Comparison of ENCODE assay signal across 1 cellular context in the genomic region with DNA sequence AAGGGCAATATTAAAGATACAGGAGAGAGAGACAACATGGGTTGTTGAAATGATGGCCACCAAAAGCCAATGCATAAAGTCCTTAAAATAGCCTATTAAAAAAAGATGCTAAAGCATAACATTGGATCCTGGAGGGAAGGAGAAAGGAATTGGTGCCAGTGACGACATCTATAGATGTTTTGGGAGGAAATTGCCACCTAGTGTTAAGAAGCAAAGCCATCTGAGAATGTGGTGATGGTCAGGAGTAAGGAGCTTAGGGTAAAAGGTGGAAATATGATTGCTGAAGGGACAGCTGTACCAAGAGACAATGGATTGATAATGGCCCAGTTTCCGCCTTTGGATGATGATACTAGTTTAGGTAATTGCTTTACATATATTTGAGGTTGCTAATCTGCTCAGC.
TF ChIP-seq lines count a peak whose summit lies in the region.

No MANE protein-coding gene starts in this region.

TF ChIP-seq in Ishikawa, 13 proteins besides CTCF, POLR2A, EP300 and RAD21:
- TF ChIP-seq, protein P1, sequence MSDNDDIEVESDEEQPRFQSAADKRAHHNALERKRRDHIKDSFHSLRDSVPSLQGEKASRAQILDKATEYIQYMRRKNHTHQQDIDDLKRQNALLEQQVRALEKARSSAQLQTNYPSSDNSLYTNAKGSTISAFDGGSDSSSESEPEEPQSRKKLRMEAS (IDR thresholded peaks at IDR 0.05), result no peak
- TF ChIP-seq CREB1 (IDR thresholded peaks at IDR 0.05; ENCODE audit: low read depth), result no peak
- TF ChIP-seq, protein P2, sequence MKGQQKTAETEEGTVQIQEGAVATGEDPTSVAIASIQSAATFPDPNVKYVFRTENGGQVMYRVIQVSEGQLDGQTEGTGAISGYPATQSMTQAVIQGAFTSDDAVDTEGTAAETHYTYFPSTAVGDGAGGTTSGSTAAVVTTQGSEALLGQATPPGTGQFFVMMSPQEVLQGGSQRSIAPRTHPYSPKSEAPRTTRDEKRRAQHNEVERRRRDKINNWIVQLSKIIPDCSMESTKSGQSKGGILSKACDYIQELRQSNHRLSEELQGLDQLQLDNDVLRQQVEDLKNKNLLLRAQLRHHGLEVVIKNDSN (IDR thresholded peaks at IDR 0.05), result no peak
- TF ChIP-seq NFIC (IDR thresholded peaks at IDR 0.05), result no peak
- no peak for TF ChIP-seq CEBPB (IDR thresholded peaks at IDR 0.05)
- TF ChIP-seq TCF12 (IDR thresholded peaks at IDR 0.05; ENCODE audit: low read depth), result no peak
- TF ChIP-seq ZBTB7A (IDR thresholded peaks at IDR 0.05; ENCODE audit: low read depth), result no peak
- TF ChIP-seq, protein P3, sequence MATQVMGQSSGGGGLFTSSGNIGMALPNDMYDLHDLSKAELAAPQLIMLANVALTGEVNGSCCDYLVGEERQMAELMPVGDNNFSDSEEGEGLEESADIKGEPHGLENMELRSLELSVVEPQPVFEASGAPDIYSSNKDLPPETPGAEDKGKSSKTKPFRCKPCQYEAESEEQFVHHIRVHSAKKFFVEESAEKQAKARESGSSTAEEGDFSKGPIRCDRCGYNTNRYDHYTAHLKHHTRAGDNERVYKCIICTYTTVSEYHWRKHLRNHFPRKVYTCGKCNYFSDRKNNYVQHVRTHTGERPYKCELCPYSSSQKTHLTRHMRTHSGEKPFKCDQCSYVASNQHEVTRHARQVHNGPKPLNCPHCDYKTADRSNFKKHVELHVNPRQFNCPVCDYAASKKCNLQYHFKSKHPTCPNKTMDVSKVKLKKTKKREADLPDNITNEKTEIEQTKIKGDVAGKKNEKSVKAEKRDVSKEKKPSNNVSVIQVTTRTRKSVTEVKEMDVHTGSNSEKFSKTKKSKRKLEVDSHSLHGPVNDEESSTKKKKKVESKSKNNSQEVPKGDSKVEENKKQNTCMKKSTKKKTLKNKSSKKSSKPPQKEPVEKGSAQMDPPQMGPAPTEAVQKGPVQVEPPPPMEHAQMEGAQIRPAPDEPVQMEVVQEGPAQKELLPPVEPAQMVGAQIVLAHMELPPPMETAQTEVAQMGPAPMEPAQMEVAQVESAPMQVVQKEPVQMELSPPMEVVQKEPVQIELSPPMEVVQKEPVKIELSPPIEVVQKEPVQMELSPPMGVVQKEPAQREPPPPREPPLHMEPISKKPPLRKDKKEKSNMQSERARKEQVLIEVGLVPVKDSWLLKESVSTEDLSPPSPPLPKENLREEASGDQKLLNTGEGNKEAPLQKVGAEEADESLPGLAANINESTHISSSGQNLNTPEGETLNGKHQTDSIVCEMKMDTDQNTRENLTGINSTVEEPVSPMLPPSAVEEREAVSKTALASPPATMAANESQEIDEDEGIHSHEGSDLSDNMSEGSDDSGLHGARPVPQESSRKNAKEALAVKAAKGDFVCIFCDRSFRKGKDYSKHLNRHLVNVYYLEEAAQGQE (IDR thresholded peaks at IDR 0.05; ENCODE audit: low read depth), result no peak
TF ChIP-seq in Ishikawa: peak in this region for 0.
